10 cellular contexts compared by ENCODE assay signal in genomic region chr6:52570291-52570700, GRCh38. TPM values are rescaled to one million over a fixed set of nuclear protein-coding genes. Genes with fewer than 3 reads are reported as not detected.
DNase-seq lines count a peak whose midpoint lies in the region; ATAC-seq and TF ChIP-seq lines count a peak whose summit lies in the region.
"Had no signal": no experiment of that assay in that cellular context is flagged by ENCODE, and none has a peak within 500 bp of the region (broad histone marks: within the 10 kb centered on the region; RNA-seq: fewer than 3 reads in every experiment).

No MANE protein-coding gene starts in this region.

- peaks cover 60% of the 10 kb centered on the region for H3K4me1 Mint-ChIP-seq in endodermal cell
- H3K4me1 Mint-ChIP-seq in natural killer cell, result peaks cover 69 to 78% of the 10 kb centered on the region in 2 donors

- peak; percentile 74 for ATAC-seq in Right ventricle myocardium inferior
- ATAC-seq in aorta (ENCODE audit: low FRiP score), result peak; percentile 49
- ATAC-seq in natural killer cell, result no peak
- ATAC-seq: activated T-cell treated with anti-CD3 and anti-CD28 coated beads, Interleukin-2, amount 50 U/mL, for 4 hours; stimulated activated naive CD8-positive, alpha-beta T cell treated with anti-CD3 and anti-CD28 coated beads, Interleukin-15, amount 100 ng/mL, for 72 hours had no signal

- WGBS in endodermal cell (ENCODE audit: insufficient coverage in 1 of 2, insufficient read length in 1 of 2), 2 experiments, result 76 to 77% methylated on average over 8 of the region's 8 CpGs
- WGBS in mesodermal cell (ENCODE audit: insufficient coverage in 2 of 2), 2 experiments, result 66 to 88% methylated on average over 4 to 7 of the region's 8 CpGs
- 3 to 10% methylated on average over 8 of the region's 8 CpGs for WGBS in aorta, 2 donors

- H3K36me3 ChIP-seq in endodermal cell (ENCODE audit: control insufficient read depth, insufficient read depth, low read length), result no peaks in the 10 kb centered on the region
- no peaks in the 10 kb centered on the region for H3K36me3 ChIP-seq in mesodermal cell (ENCODE audit: control insufficient read depth, insufficient read depth, low read length)
- H3K36me3 ChIP-seq in aorta (ENCODE audit: control insufficient read depth in 1 of 2, insufficient read depth in 2 of 2, low read length in 1 of 2), result no peaks in the 10 kb centered on the region

- H3K9me3 Mint-ChIP-seq in endodermal cell (no peaks in the 10 kb centered on the region), natural killer cell (no peaks in the 10 kb centered on the region)
- H3K9me3 Mint-ChIP-seq: activated T-cell treated with anti-CD3 and anti-CD28 coated beads, Interleukin-2, amount 50 U/mL, for 4 hours; stimulated activated naive CD8-positive, alpha-beta T cell treated with anti-CD3 and anti-CD28 coated beads, Interleukin-15, amount 100 ng/mL, for 72 hours had no signal

- H3K4me3 Mint-ChIP-seq in endodermal cell, result no peak overlapping the region
- no peak overlapping the region for H3K4me3 Mint-ChIP-seq in natural killer cell
- H3K4me3 Mint-ChIP-seq: activated T-cell treated with anti-CD3 and anti-CD28 coated beads, Interleukin-2, amount 50 U/mL, for 4 hours; stimulated activated naive CD8-positive, alpha-beta T cell treated with anti-CD3 and anti-CD28 coated beads, Interleukin-15, amount 100 ng/mL, for 72 hours had no signal

- H3K36me3 Mint-ChIP-seq in endodermal cell (ENCODE audit: low read depth) (no peaks in the 10 kb centered on the region), natural killer cell (no peaks in the 10 kb centered on the region)

- intact Hi-C loops in Right ventricle myocardium inferior (cut with DNase I), result loop anchor here (10.0 kb wide), 2 partner anchors 285 to 975 kb away; partner anchors contain the start of genes GCLC and MCM3
- intact Hi-C loops in cardiac septum (cut with DNase I), result loop anchor here (10.0 kb wide), 1 partner anchor 285 kb away; the partner anchor contains the start of gene MCM3
- intact Hi-C loops in aorta (cut with DNase I), result loop anchor here (5.0 kb wide), 3 partner anchors 53 to 148 kb away; partner anchors contain the start of gene EFHC1 (in 1 of the 2)
- intact Hi-C loops in natural killer cell (cut with micrococcal nuclease), result no loop called here

- H3K9me3 ChIP-seq in endodermal cell (ENCODE audit: control insufficient read depth, low read length), result no peaks in the 10 kb centered on the region
- H3K9me3 ChIP-seq in mesodermal cell (ENCODE audit: control insufficient read depth, low read length), result no peaks in the 10 kb centered on the region
- H3K9me3 ChIP-seq in aorta (ENCODE audit: control insufficient read depth, low read length), result no peaks in the 10 kb centered on the region

- H3K9ac ChIP-seq in endodermal cell (ENCODE audit: extremely low read depth, low read length, poor library complexity, severe bottlenecking), result no peak overlapping the region

- H3K27ac ChIP-seq in endodermal cell (ENCODE audit: low read depth, low read length) (no peak overlapping the region), mesodermal cell (ENCODE audit: low read depth, low read length, severe bottlenecking) (peak overlapping the region; percentile 31), aorta (ENCODE audit: low read depth in 1 of 2, low read length in 2 of 2) (peak overlapping the region; percentile 47 to 53)

- H3K27ac Mint-ChIP-seq in endodermal cell, result peak overlapping the region; percentile 55
- H3K27ac Mint-ChIP-seq in natural killer cell, result no peak overlapping the region

- H3K4me1 ChIP-seq in endodermal cell (ENCODE audit: control insufficient read depth, insufficient read depth, low read length), result peaks cover 22% of the 10 kb centered on the region
- peaks cover 66% of the 10 kb centered on the region for H3K4me1 ChIP-seq in mesodermal cell (ENCODE audit: control insufficient read depth, insufficient read depth, low read length, poor library complexity, severe bottlenecking)
- H3K4me1 ChIP-seq in aorta (ENCODE audit: control insufficient read depth in 1 of 2, insufficient read depth in 2 of 2, low read length in 2 of 2), result peaks cover 9 to 15% of the 10 kb centered on the region in 2 donors

- H3K4me3 ChIP-seq in endodermal cell (ENCODE audit: low read length), result no peak overlapping the region
- H3K4me3 ChIP-seq in mesodermal cell (ENCODE audit: extremely low read depth, insufficient read depth, low read length, poor library complexity, severe bottlenecking), result no peak overlapping the region
- H3K4me3 ChIP-seq in aorta (ENCODE audit: low read length in 2 of 2), result no peak overlapping the region

- DNase-seq in Right ventricle myocardium inferior (ENCODE audit: missing footprints) (no peak), cardiac septum (ENCODE audit: low spot score) (no peak), endodermal cell (no peak), aorta (peak in 1 of 2 donors; percentile 70), NCI-H2227 (lab: John Stamatoyannopoulos, UW; ENCODE audit: unreplicated experiment) (no peak), natural killer cell (no peak)
- DNase-seq in activated CD4-positive, alpha-beta T cell treated with anti-CD3 and anti-CD28 coated beads, Interleukin-2, amount 50 U/mL, for 1 hour, result no peak
- DNase-seq: activated T-cell treated with anti-CD3 and anti-CD28 coated beads, Interleukin-2, amount 50 U/mL, for 4 hours; stimulated activated naive CD8-positive, alpha-beta T cell treated with anti-CD3 and anti-CD28 coated beads, Interleukin-15, amount 100 ng/mL, for 72 hours had no signal

- H3K27me3 Mint-ChIP-seq in endodermal cell (ENCODE audit: insufficient read depth) (no peaks in the 10 kb centered on the region), natural killer cell (ENCODE audit: low read depth in 2 of 2) (no peaks in the 10 kb centered on the region)
- H3K27me3 Mint-ChIP-seq: stimulated activated naive CD8-positive, alpha-beta T cell treated with anti-CD3 and anti-CD28 coated beads, Interleukin-15, amount 100 ng/mL, for 72 hours had no signal

- H3K27me3 ChIP-seq in endodermal cell (ENCODE audit: control insufficient read depth, insufficient read depth, low read length, poor library complexity, severe bottlenecking) (no peaks in the 10 kb centered on the region), aorta (ENCODE audit: control insufficient read depth in 1 of 2, insufficient read depth in 2 of 2, low read length in 1 of 2) (no peaks in the 10 kb centered on the region)

- TF ChIP-seq CTCF in endodermal cell (conservative IDR thresholded peaks at IDR 0.05), result no peak
- no peak for TF ChIP-seq CTCF in natural killer cell (IDR thresholded peaks at IDR 0.05)

RNA-seq across cellular contexts. Expression of gene TRAM2, which starts 6.6 kb away (rescaled TPM):
- 12.6 TPM for total RNA-seq in Right ventricle myocardium inferior
- 10.3 TPM for total RNA-seq in cardiac septum
- total RNA-seq in endodermal cell, result 10 to 100 TPM; 16.9 to 20.5 TPM
- 13.4 TPM for polyA plus RNA-seq in endodermal cell (2013, experiment 1 of 2)
- 13.2 TPM for polyA plus RNA-seq in endodermal cell (2013, experiment 2 of 2)
- polyA plus RNA-seq in mesodermal cell (2013, experiment 1 of 2), result 19.4 TPM
- 16.0 TPM for polyA plus RNA-seq in mesodermal cell (2013, experiment 2 of 2)
- total RNA-seq in aorta, result 10 to 100 TPM; 38.0 to 39.5 TPM
- 10 to 100 TPM in 1 of 2 donors, 1 to 10 TPM in 1; 7.5 to 22.6 TPM for polyA plus RNA-seq in aorta
- total RNA-seq in natural killer cell, result 10 to 100 TPM; 16.2 to 20.0 (median 19.2) TPM

Comparison
In these comparisons a context has a peak if more than half of its experiments do, and no peak if none do; other contexts are left out.
1. ATAC-seq: peak in Right ventricle myocardium inferior (single experiment) and aorta (single experiment); none in natural killer cell (0 of 3).